8 cellular contexts compared by ENCODE assay signal in the genomic region with DNA sequence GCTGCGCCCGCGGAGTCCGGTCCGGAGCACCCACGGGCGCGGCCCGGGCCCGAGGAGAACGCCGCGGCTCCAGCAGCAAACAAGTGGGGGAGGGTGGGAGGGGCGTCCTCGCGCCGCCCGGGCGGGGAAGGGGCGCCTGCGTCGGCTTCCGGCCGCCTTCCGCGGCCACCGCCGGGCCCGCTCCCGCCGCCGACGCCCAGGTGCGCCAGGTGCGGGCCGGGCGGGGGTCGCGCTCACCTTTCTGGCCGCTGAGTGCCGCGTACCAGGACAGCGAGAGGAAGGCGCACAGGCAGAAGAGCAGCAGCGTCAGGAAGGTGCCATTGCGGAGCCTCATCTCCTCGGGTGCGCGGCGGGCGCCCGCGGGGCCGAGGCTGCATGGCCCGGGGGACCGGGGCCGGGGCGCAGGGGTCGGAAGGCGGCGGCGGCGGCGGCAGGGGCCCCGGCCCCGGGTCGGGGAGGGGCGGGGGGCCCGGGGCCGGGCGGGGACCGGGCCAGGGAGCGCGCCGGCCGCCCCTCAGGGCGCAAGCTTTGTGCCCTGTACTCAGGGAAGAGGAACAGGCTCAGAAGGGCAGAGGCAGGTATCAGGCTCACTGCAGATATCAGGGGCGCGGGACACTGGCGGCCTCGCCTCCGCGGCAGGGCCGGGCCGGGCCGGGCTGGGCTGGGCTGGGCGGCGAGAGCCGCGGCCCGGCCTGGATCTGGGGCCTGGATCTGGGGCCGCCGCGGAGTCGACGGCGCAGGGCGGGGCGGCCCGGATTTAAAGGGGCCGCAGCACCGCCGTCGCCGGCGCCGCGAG. TPM values are rescaled to one million over a fixed set of nuclear protein-coding genes. Genes with fewer than 3 reads are reported as not detected.
DNase-seq lines count a peak whose midpoint lies in the region; ATAC-seq, FAIRE-seq and TF ChIP-seq lines count a peak whose summit lies in the region.

MGAT4B (minus strand) TSS at position 617 of the 796 bp plus-strand sequence; CDS start at position 334, 283 bp downstream.

- H3K9ac ChIP-seq in duodenal mucosa (ENCODE audit: low read depth in 1 of 2, low read length in 2 of 2), result peak within 1 kb of the TSS; percentile 73 to 86
- H3K9ac ChIP-seq in HepG2 (ENCODE audit: insufficient read depth, low read depth, low read length), result peak within 1 kb of the TSS; percentile 86

- H3K4me1 ChIP-seq in ACC112 (ENCODE audit: control insufficient read depth, insufficient read depth, low read length, unreplicated experiment), result peaks cover 29% of the 10 kb centered on the region
- peaks cover 39 to 43% of the 10 kb centered on the region in 2 donors for H3K4me1 ChIP-seq in duodenal mucosa (ENCODE audit: control insufficient read depth in 1 of 2, insufficient read depth in 2 of 2, low read length in 2 of 2)
- H3K4me1 ChIP-seq in HepG2 (ENCODE audit: insufficient read depth, low read length), result peaks cover 43% of the 10 kb centered on the region

- intact Hi-C loops in activated CD4-positive, alpha-beta T cell treated with anti-CD3 and anti-CD28 coated beads for 36 hours (cut with DNase I, micrococcal nuclease), result loop anchor here in 1 of 2 experiments (1.0 to 5.0 kb wide), 8 partner anchors 10 to 486 kb away; partner anchors contain the start of genes CANX, HNRNPH1, MAML1 and MAPK9
- intact Hi-C loops in HepG2 (cut with micrococcal nuclease; ENCODE audit: unreplicated experiment), result no loop called here

- TF ChIP-seq CTCF in HepG2 (CRISPR knock-in tag; IDR thresholded peaks at IDR 0.05), result no peak

- TF ChIP-seq EP300 in HepG2 (IDR thresholded peaks at IDR 0.05; ENCODE audit: low read depth in 2 of 2, low read length in 2 of 2) (no peak), HepG2 (CRISPR knock-in tag; IDR thresholded peaks at IDR 0.05; ENCODE audit: borderline replicate concordance) (no peak)

- no TSS peak for BruUV-seq in HepG2 (replicated peaks; lab: Mats Ljungman, UMichigan)

- peaks cover 36% of the 10 kb centered on the region for H3K4me1 Mint-ChIP-seq in activated CD4-positive, alpha-beta T cell treated with anti-CD3 and anti-CD28 coated beads for 36 hours

- peak within 1 kb of the TSS; percentile 84 for H3K4me3 ChIP-seq in ACC112 (ENCODE audit: low read depth, low read length)
- H3K4me3 ChIP-seq in duodenal mucosa (ENCODE audit: low read depth in 1 of 2, low read length in 2 of 2), result peak within 1 kb of the TSS; percentile 77 to 80
- H3K4me3 ChIP-seq in HepG2 (replicated peaks in 1 of 3; ENCODE audit: insufficient read depth in 1 of 3, low read depth in 2 of 3, low read length in 3 of 3), result peak within 1 kb of the TSS; percentile 60 to 95 (median 82)

- peak within 1 kb of the TSS; percentile 72 for H3K27ac ChIP-seq in ACC112 (ENCODE audit: low read depth, low read length)
- peak within 1 kb of the TSS; percentile 95 for H3K27ac ChIP-seq in duodenal mucosa (ENCODE audit: low read depth, low read length)
- H3K27ac ChIP-seq in HepG2 (ENCODE audit: extremely low read length, insufficient read depth, low read length), result peak within 1 kb of the TSS; percentile 89

- H3K79me2 ChIP-seq in ACC112 (ENCODE audit: control insufficient read depth, insufficient read depth, low read length, unreplicated experiment), result peaks cover 48% of the 10 kb centered on the region
- peaks cover 27% of the 10 kb centered on the region for H3K79me2 ChIP-seq in HepG2 (ENCODE audit: insufficient read depth, low read length)

- H3K4me2 ChIP-seq in HepG2 (ENCODE audit: low read depth, low read length), result peak within 1 kb of the TSS; percentile 77

- peaks cover 17% of the 10 kb centered on the region; the same call in 1 of the 2 replicates for H4K20me1 ChIP-seq in HepG2 (ENCODE audit: insufficient read depth, low read length)

- peak in 1 of 2 experiments; percentile 42; a peak in 1 of 4 replicates for TF ChIP-seq POLR2A in HepG2 (IDR thresholded peaks at IDR 0.05; ENCODE audit: insufficient read depth in 1 of 2, low read depth in 2 of 2, low read length in 2 of 2)

- CTCF ChIA-PET in activated CD4-positive, alpha-beta T cell treated with anti-CD3 and anti-CD28 coated beads for 36 hours (lab: Charles Lee), result interaction anchor here (0.6 to 0.7 kb wide), 2 partner anchors 30 to 128 kb away, joined by 3 read pairs; no protein-coding TSS in a partner anchor
- CTCF ChIA-PET in HepG2 (lab: Yijun Ruan, JAX; ENCODE audit: low intra/inter-chr PET ratio, low total read pairs), result no interaction called here

- WGBS in HepG2 (ENCODE audit: low lambda C conversion rate), result under 1% methylated on average over 36 of the region's 108 CpGs

- H3K4me3 Mint-ChIP-seq in activated CD4-positive, alpha-beta T cell treated with anti-CD3 and anti-CD28 coated beads for 36 hours, result peak within 1 kb of the TSS; percentile 82

- H3K9me3 Mint-ChIP-seq in activated CD4-positive, alpha-beta T cell treated with anti-CD3 and anti-CD28 coated beads for 36 hours (ENCODE audit: low read depth), result no peaks in the 10 kb centered on the region

- H3K36me3 Mint-ChIP-seq in activated CD4-positive, alpha-beta T cell treated with anti-CD3 and anti-CD28 coated beads for 36 hours (ENCODE audit: low read depth), result peaks cover 10% of the 10 kb centered on the region

- no peaks in the 10 kb centered on the region for H3K36me3 ChIP-seq in ACC112 (ENCODE audit: insufficient read depth, low read length)
- H3K36me3 ChIP-seq in duodenal mucosa (ENCODE audit: control insufficient read depth in 1 of 2, insufficient read depth in 2 of 2, low read length in 2 of 2), result peaks cover 5 to 10% of the 10 kb centered on the region in 2 donors
- peaks cover 6 to 7% of the 10 kb centered on the region in 2 experiments; a peak in 2 of 5 replicates for H3K36me3 ChIP-seq in HepG2 (replicated peaks in 1 of 2; ENCODE audit: control insufficient read depth in 1 of 2, insufficient read depth in 2 of 2, low read length in 2 of 2)

- in situ Hi-C loops in HepG2 (cut with HindIII; ENCODE audit: extremely low pct_ligation_motif_present, low pct_unique_long_range_greater_than_20kb), result no loop called here

- FAIRE-seq in HepG2 (lab: Jason Lieb, UNC), result no peak

- H3K27me3 Mint-ChIP-seq in activated CD4-positive, alpha-beta T cell treated with anti-CD3 and anti-CD28 coated beads for 36 hours, result no peaks in the 10 kb centered on the region

- peak within 1 kb of the TSS; percentile 89 for H2AFZ ChIP-seq in ACC112 (ENCODE audit: low read length, unreplicated experiment)
- H2AFZ ChIP-seq in HepG2 (ENCODE audit: low read length), result no peak within 1 kb of the TSS

- TF ChIP-seq RAD21 in HepG2 (CRISPR knock-in tag; IDR thresholded peaks at IDR 0.05), result peak; percentile 11; the same call in 1 of the 2 replicates

- peak; percentile 76 for ATAC-seq in GM18498 (IDR thresholded peaks at IDR 0.05; ENCODE audit: unreplicated experiment)
- peak; percentile 69 for ATAC-seq in HG02884 (IDR thresholded peaks at IDR 0.05; ENCODE audit: unreplicated experiment)
- ATAC-seq in activated CD4-positive, alpha-beta T cell treated with anti-CD3 and anti-CD28 coated beads for 36 hours, result peak; percentile 65
- peak; percentile 63 for ATAC-seq in HepG2

- DNase-seq in NCI-H2029 treated with DMSO at 0.1 percent for 48 hours (lab: John Stamatoyannopoulos, UW) (peak; percentile 39), HepG2 (ENCODE audit: low spot score) (no peak)
- DNase-seq in activated CD4-positive, alpha-beta T cell treated with anti-CD3 and anti-CD28 coated beads for 36 hours, result peak; percentile 82
- DNase-seq in stimulated activated CD8-positive, alpha-beta memory T cell treated with anti-CD3 and anti-CD28 coated beads, Interleukin-12 subunit alpha, Interleukin-12 subunit beta, amount 100 ng/mL, for 4 hours (ENCODE audit: low read depth), result peak; percentile 45

- H3K27ac Mint-ChIP-seq in activated CD4-positive, alpha-beta T cell treated with anti-CD3 and anti-CD28 coated beads for 36 hours, result peak within 1 kb of the TSS; percentile 25

- H3K9me3 ChIP-seq in duodenal mucosa (ENCODE audit: control insufficient read depth in 1 of 2, low read length in 2 of 2) (no peaks in the 10 kb centered on the region), HepG2 (ENCODE audit: low read length) (no peaks in the 10 kb centered on the region)

- H3K27me3 ChIP-seq in ACC112 (ENCODE audit: insufficient read depth, low read length) (no peaks in the 10 kb centered on the region), duodenal mucosa (ENCODE audit: control insufficient read depth in 1 of 2, insufficient read depth in 2 of 2, low read length in 2 of 2) (no peaks in the 10 kb centered on the region), HepG2 (ENCODE audit: control insufficient read depth in 1 of 2, insufficient read depth in 2 of 2, low read length in 2 of 2) (no peaks in the 10 kb centered on the region)

- POLR2A ChIA-PET in activated CD4-positive, alpha-beta T cell treated with anti-CD3 and anti-CD28 coated beads for 36 hours (lab: Charles Lee), result no interaction called here
- POLR2A ChIA-PET in HepG2 (lab: Yijun Ruan, JAX), result interaction anchor here (0.6 to 8.6 kb wide), 8 partner anchors 12 to 106 kb away, joined by 3 to 115 read pairs (median 6); partner anchors contain the start of genes SQSTM1 and TBC1D9B

TF ChIP-seq in HepG2, 621 proteins besides CTCF, POLR2A, EP300 and RAD21 (continues in another document):
- TF ChIP-seq ARNTL (CRISPR knock-in tag; IDR thresholded peaks at IDR 0.05), result no peak

RNA-seq across cellular contexts. Expression of gene MGAT4B, which starts in this region (rescaled TPM):
- total RNA-seq in activated CD4-positive, alpha-beta T cell treated with anti-CD3 and anti-CD28 coated beads for 36 hours, result 10 to 100 TPM; 52.4 to 62.8 TPM
- total RNA-seq in HepG2 (2016; rRNA removed; fragmentation: Illumina TruSeq; extraction: Trizol), result 69.2 and 93.5 TPM in 2 replicates
- 62.1 and 64.9 TPM in 2 replicates for total RNA-seq in HepG2 (2016; cell fraction: cytosol; rRNA removed; fragmentation: Illumina TruSeq; extraction: Trizol; ENCODE audit: low read depth)
- 62.4 and 88.8 TPM in 2 replicates for total RNA-seq in HepG2 (2016; cell fraction: insoluble cytoplasmic fraction; rRNA removed; fragmentation: Illumina TruSeq; extraction: Trizol)
- total RNA-seq in HepG2 (2016; cell fraction: membrane; rRNA removed; fragmentation: Illumina TruSeq; extraction: Trizol), result 158 and 164 TPM in 2 replicates
- 79.6 and 99.8 TPM in 2 replicates for total RNA-seq in HepG2 (2016; cell fraction: nucleus; rRNA removed; fragmentation: Illumina TruSeq; extraction: Trizol)
- 130 and 170 TPM in 2 replicates for polyA plus RNA-seq in HepG2 (2011; rRNA removed)
- polyA plus RNA-seq in HepG2 (2011; cell fraction: cytosol; rRNA removed), result 134 and 140 TPM in 2 replicates
- 514 and 596 TPM in 2 replicates for polyA plus RNA-seq in HepG2 (2011; cell fraction: nucleus; rRNA removed)
- polyA plus RNA-seq in HepG2 (2012), result 117 and 181 TPM in 2 replicates
- polyA plus RNA-seq in HepG2 (2016; cell fraction: cytosol; fragmentation: Illumina TruSeq; extraction: Trizol; ENCODE audit: low read depth), result 82.9 and 88.8 TPM in 2 replicates
- 78.6 and 97.2 TPM in 2 replicates for polyA plus RNA-seq in HepG2 (2016; cell fraction: insoluble cytoplasmic fraction; fragmentation: Illumina TruSeq; extraction: Trizol; ENCODE audit: low read depth)
- 156 and 172 TPM in 2 replicates for polyA plus RNA-seq in HepG2 (2016; cell fraction: membrane; fragmentation: Illumina TruSeq; extraction: Trizol; ENCODE audit: low read depth)
- polyA plus RNA-seq in HepG2 (2016; cell fraction: nucleus; fragmentation: Illumina TruSeq; extraction: Trizol; ENCODE audit: insufficient read depth, low read depth), result 171 and 174 TPM in 2 replicates
- 166 and 188 TPM in 2 replicates for polyA minus RNA-seq in HepG2 (2011; rRNA and poly(A)+ RNA removed; ENCODE audit: low replicate concordance)
- 100 and 102 TPM in 2 replicates for polyA minus RNA-seq in HepG2 (2011; cell fraction: cytosol; rRNA and poly(A)+ RNA removed)
- 118 and 140 TPM in 2 replicates for polyA minus RNA-seq in HepG2 (2011; cell fraction: nucleus; rRNA and poly(A)+ RNA removed)
